19 cellular contexts compared by ENCODE assay signal in genomic region chr7:127064-127598, GRCh38.
"Had no signal": no experiment of that assay in that cellular context is flagged by ENCODE, and none has a peak within 500 bp of the region (broad histone marks: within the 10 kb centered on the region; RNA-seq: fewer than 3 reads in every experiment).

No MANE protein-coding gene starts in this region.

- DNase-seq: colonic mucosa; dorsolateral prefrontal cortex; effector memory CD4-positive, alpha-beta T cell; gastrocnemius medialis; heart right ventricle; left ventricle myocardium inferior; lower lobe of right lung; midbrain; stimulated activated CD4-positive, alpha-beta T cell treated with anti-CD3 and anti-CD28 coated beads, Interleukin-2, amount 100 ng/mL, for 48 hours; stimulated activated naive CD8-positive, alpha-beta T cell treated with anti-CD3 and anti-CD28 coated beads, Interleukin-15, Interleukin-2, amounts not matched to agents 100 U/mL and 50 U/mL, for 24 hours; tibial artery; upper lobe of left lung had no signal

- H3K36me3 ChIP-seq: colonic mucosa, esophagus muscularis mucosa, gastrocnemius medialis, heart right ventricle, left ventricle myocardium inferior, lower lobe of right lung, suprapubic skin, tibial artery, upper lobe of left lung, vagina had no signal

- H3K4me3 ChIP-seq: colonic mucosa, dorsolateral prefrontal cortex, esophagus muscularis mucosa, gastrocnemius medialis, heart right ventricle, left ventricle myocardium inferior, lower lobe of right lung, smooth muscle cell, suprapubic skin, tibial artery, upper lobe of left lung, vagina had no signal

- H3K27ac ChIP-seq: colonic mucosa, dorsolateral prefrontal cortex, epithelial cell of prostate, esophagus muscularis mucosa, gastrocnemius medialis, left ventricle myocardium inferior, lower lobe of right lung, suprapubic skin, tibial artery, vagina had no signal

- H3K27ac Mint-ChIP-seq: memory B cell had no signal

- H3K4me3 Mint-ChIP-seq: memory B cell, nephron had no signal

- H3K36me3 Mint-ChIP-seq: memory B cell had no signal

- H3K9me3 ChIP-seq: colonic mucosa, esophagus muscularis mucosa, gastrocnemius medialis, heart right ventricle, left ventricle myocardium inferior, lower lobe of right lung, suprapubic skin, tibial artery, upper lobe of left lung, vagina had no signal

- H3K4me1 ChIP-seq: colonic mucosa, vagina had no signal

- ATAC-seq: gastrocnemius medialis; heart right ventricle; lower lobe of right lung; stimulated activated naive CD8-positive, alpha-beta T cell treated with anti-CD3 and anti-CD28 coated beads, Interleukin-15, Interleukin-2, amounts not matched to agents 100 U/mL and 50 U/mL, for 24 hours had no signal

- H3K27me3 ChIP-seq: colonic mucosa, dorsolateral prefrontal cortex, esophagus muscularis mucosa, gastrocnemius medialis, suprapubic skin, tibial artery, upper lobe of left lung, vagina had no signal

- H3K9me3 Mint-ChIP-seq: memory B cell, nephron had no signal

- H3K4me2 ChIP-seq: smooth muscle cell had no signal

- H3K4me1 Mint-ChIP-seq: memory B cell had no signal
